Comparison of ENCODE assay signal across 16 cellular contexts in genomic region chr13:68369739-68370138, GRCh38.
DNase-seq lines count a peak whose midpoint lies in the region; FAIRE-seq and TF ChIP-seq lines count a peak whose summit lies in the region.
"Had no signal": no experiment of that assay in that cellular context is flagged by ENCODE, and none has a peak within 500 bp of the region (broad histone marks: within the 10 kb centered on the region; RNA-seq: fewer than 3 reads in every experiment).

No MANE protein-coding gene starts in this region.

- H3K27me3 ChIP-seq in breast epithelium (no peaks in the 10 kb centered on the region), A673 (replicated peaks; ENCODE audit: insufficient read depth, low read depth, low read length, poor library complexity) (no peaks in the 10 kb centered on the region)
- H3K27me3 ChIP-seq: transverse colon had no signal

- DNase-seq in T47D (ENCODE audit: low read depth in 1 of 2, low spot score in 1 of 2) (peak; percentile 4 to 51), breast epithelium (ENCODE audit: low spot score in 2 of 2) (no peak), NCI-H345 (lab: John Stamatoyannopoulos, UW) (peak; percentile 81), astrocyte of the hippocampus (ENCODE audit: low read depth, low spot score) (peak; percentile 54), urothelium cell line (ENCODE audit: low spot score) (peak; percentile 26), RPMI8226 (no peak), A673 (ENCODE audit: low spot score) (no peak)
- no peak for DNase-seq in activated T-cell treated with anti-CD3 and anti-CD28 coated beads, Interleukin-2, amount 50 U/mL, for 1 hour
- DNase-seq: activated CD8-positive, alpha-beta memory T cell treated with anti-CD3 and anti-CD28 coated beads for 24 hours; activated gamma-delta T cell treated with Interleukin-2 at 50 U/mL for 16 hours; central memory CD4-positive, alpha-beta T cell; foreskin melanocyte; NCI-H2171 treated with DMSO at 0.1 percent for 48 hours; T1000; transverse colon had no signal

- H3K4me3 ChIP-seq in breast epithelium (no peak overlapping the region), A673 (ENCODE audit: low read depth, low read length, poor library complexity, severe bottlenecking) (no peak overlapping the region)
- H3K4me3 ChIP-seq: transverse colon had no signal

- CTCF ChIA-PET in A673 (lab: Charles Lee): no interaction called here

- no TSS peak for BruUV-seq in A673 (replicated peaks; lab: Mats Ljungman, UMichigan)

- H3K36me3 ChIP-seq in breast epithelium (no peaks in the 10 kb centered on the region), A673 (ENCODE audit: insufficient read depth, low read length, poor library complexity, severe bottlenecking) (no peaks in the 10 kb centered on the region)
- H3K36me3 ChIP-seq: transverse colon had no signal

- no peak for TF ChIP-seq CTCF in breast epithelium (IDR thresholded peaks at IDR 0.05)
- TF ChIP-seq CTCF in A673 (conservative IDR thresholded peaks at IDR 0.05; ENCODE audit: low read depth, low read length): no peak

- in situ Hi-C loops in T47D (cut with HindIII; ENCODE audit: low pct_unique_long_range_greater_than_20kb, low sequenced_read_pairs): no loop called here

- H3K4me1 ChIP-seq in breast epithelium (no peaks in the 10 kb centered on the region), A673 (ENCODE audit: insufficient read depth, low read length, poor library complexity, severe bottlenecking) (no peaks in the 10 kb centered on the region)

- TF ChIP-seq POLR2A in breast epithelium (IDR thresholded peaks at IDR 0.05): no peak

- H3K9me3 ChIP-seq in breast epithelium (no peaks in the 10 kb centered on the region), A673 (ENCODE audit: low read depth, low read length, poor library complexity, severe bottlenecking) (no peaks in the 10 kb centered on the region)
- H3K9me3 ChIP-seq: transverse colon had no signal

- no peak overlapping the region for H3K27ac ChIP-seq in breast epithelium
- H3K27ac ChIP-seq in A673 (ENCODE audit: low read depth, low read length, poor library complexity, severe bottlenecking): no peak overlapping the region
- H3K27ac ChIP-seq: transverse colon had no signal

- no peak for FAIRE-seq in urothelium cell line (lab: Jason Lieb, UNC)
- FAIRE-seq: islet of Langerhans had no signal

- intact Hi-C loops in breast epithelium (cut with DNase I; ENCODE audit: low total_unique reads): no loop called here
- intact Hi-C loops in A673 (cut with micrococcal nuclease; ENCODE audit: unreplicated experiment): no loop called here

- POLR2A ChIA-PET in A673 (lab: Charles Lee; ENCODE audit: low non-redundant PET): no interaction called here

Comparison
In these comparisons a context has a peak if more than half of its experiments do, and no peak if none do; other contexts are left out.
1. DNase-seq: peak in T47D (2 of 2), NCI-H345 (single experiment), astrocyte of the hippocampus (single experiment) and urothelium cell line (single experiment); none in breast epithelium (0 of 2), activated T-cell treated with anti-CD3 and anti-CD28 coated beads, Interleukin-2, amount 50 U/mL, for 1 hour (single experiment), RPMI8226 (single experiment) and A673 (single experiment).